24 cellular contexts compared by ENCODE assay signal in the genomic region with DNA sequence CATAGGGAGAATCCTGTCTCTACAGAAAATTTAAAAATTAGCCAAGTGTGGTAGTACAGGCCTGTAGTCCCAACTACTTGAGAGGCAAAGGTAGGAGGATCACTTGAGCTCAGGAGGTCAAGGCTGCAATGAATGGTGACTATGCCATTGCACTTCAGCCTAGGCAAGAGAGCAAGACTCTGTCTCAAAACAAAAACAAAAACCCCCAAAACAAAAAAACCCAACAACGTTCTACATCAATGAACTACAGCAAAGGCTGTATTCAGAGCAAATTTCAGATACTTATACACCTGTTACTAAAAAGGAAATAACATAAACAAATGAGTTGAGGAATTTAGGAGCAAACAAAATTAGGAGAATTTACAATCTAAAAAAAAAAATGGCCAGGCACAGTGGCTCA.
"Had no signal": no experiment of that assay in that cellular context is flagged by ENCODE, and none has a peak within 500 bp of the region (broad histone marks: within the 10 kb centered on the region; RNA-seq: fewer than 3 reads in every experiment).

No MANE protein-coding gene starts in this region.

- DNase-seq: activated CD4-positive, alpha-beta memory T cell treated with anti-CD3 and anti-CD28 coated beads for 36 hours; activated CD4-positive, alpha-beta T cell treated with anti-CD3 and anti-CD28 coated beads, Interleukin-2, amount 10 ng/mL, durations not matched to agents 7 days and 5 days; activated CD4-positive, CD25-positive, alpha-beta regulatory T cell; activated gamma-delta T cell treated with Interleukin-2 at 50 U/mL for 16 hours; activated naive CD4-positive, alpha-beta T cell treated with anti-CD3 and anti-CD28 coated beads, Interleukin-2, amount 50 U/mL, for 16 hours; activated T-cell treated with anti-CD3 and anti-CD28 coated beads, Interleukin-2, amount 50 U/mL, for 72 hours; NCI-H1105; NCI-H1436; NCI-H1694 treated with DMSO at 0.1 percent for 48 hours; NCI-H2029 treated with DMSO at 0.1 percent for 48 hours; NCI-H510A treated with DMSO at 0.1 percent for 48 hours; NCI-H69; NK-92 treated with Interleukin-12 subunit alpha and Interleukin-12 subunit beta, amount 100 ng/mL, for 24 hours; OCI-M1; RPMI8226; T-cell; T-helper 2 cell; T1000 had no signal

- H3K4me3 Mint-ChIP-seq: activated CD4-positive, alpha-beta memory T cell treated with anti-CD3 and anti-CD28 coated beads for 36 hours; activated CD4-positive, alpha-beta T cell treated with anti-CD3 and anti-CD28 coated beads, Interleukin-2, amount 10 ng/mL, durations not matched to agents 7 days and 5 days; activated T-cell treated with anti-CD3 and anti-CD28 coated beads, Interleukin-2, amount 50 U/mL, for 72 hours; brain; T-cell had no signal

- H3K36me3 ChIP-seq: MG63 had no signal

- H3K27ac Mint-ChIP-seq: activated CD4-positive, alpha-beta memory T cell treated with anti-CD3 and anti-CD28 coated beads for 36 hours; activated CD4-positive, alpha-beta T cell treated with anti-CD3 and anti-CD28 coated beads, Interleukin-2, amount 10 ng/mL, durations not matched to agents 7 days and 5 days; activated T-cell treated with anti-CD3 and anti-CD28 coated beads, Interleukin-2, amount 50 U/mL, for 72 hours; activated T-helper 2 cell treated with anti-CD3 and anti-CD28 coated beads, Interferon-gamma antibody, Interleukin-2, Interleukin-4, amounts not matched to agents 10 μg/mL and 5 μg/mL and 100 μg/mL, durations not matched to agents 14 hours and 24 hours and 36 hours; brain; T-cell had no signal

- H3K4me3 ChIP-seq: MG63, SK-N-MC had no signal

- ATAC-seq: activated T-cell treated with anti-CD3 and anti-CD28 coated beads, Interleukin-2, amount 50 U/mL, for 72 hours; Panc1; Right ventricle myocardium inferior; T-cell had no signal

- H3K27me3 Mint-ChIP-seq: activated CD4-positive, alpha-beta memory T cell treated with anti-CD3 and anti-CD28 coated beads for 36 hours; activated CD4-positive, alpha-beta T cell treated with anti-CD3 and anti-CD28 coated beads, Interleukin-2, amount 10 ng/mL, durations not matched to agents 7 days and 5 days; brain; T-cell had no signal

- H3K27ac ChIP-seq: SK-N-MC had no signal

- H3K9me3 Mint-ChIP-seq: activated CD4-positive, alpha-beta memory T cell treated with anti-CD3 and anti-CD28 coated beads for 36 hours; activated CD4-positive, alpha-beta T cell treated with anti-CD3 and anti-CD28 coated beads, Interleukin-2, amount 10 ng/mL, durations not matched to agents 7 days and 5 days; activated T-cell treated with anti-CD3 and anti-CD28 coated beads, Interleukin-2, amount 50 U/mL, for 72 hours; activated T-helper 2 cell treated with anti-CD3 and anti-CD28 coated beads, Interferon-gamma antibody, Interleukin-2, Interleukin-4, amounts not matched to agents 10 μg/mL and 5 μg/mL and 100 μg/mL, durations not matched to agents 14 hours and 24 hours and 36 hours; T-cell had no signal

- H3K27me3 ChIP-seq: MG63 had no signal

- H3K36me3 Mint-ChIP-seq: activated CD4-positive, alpha-beta memory T cell treated with anti-CD3 and anti-CD28 coated beads for 36 hours had no signal
